In the genomic region with DNA sequence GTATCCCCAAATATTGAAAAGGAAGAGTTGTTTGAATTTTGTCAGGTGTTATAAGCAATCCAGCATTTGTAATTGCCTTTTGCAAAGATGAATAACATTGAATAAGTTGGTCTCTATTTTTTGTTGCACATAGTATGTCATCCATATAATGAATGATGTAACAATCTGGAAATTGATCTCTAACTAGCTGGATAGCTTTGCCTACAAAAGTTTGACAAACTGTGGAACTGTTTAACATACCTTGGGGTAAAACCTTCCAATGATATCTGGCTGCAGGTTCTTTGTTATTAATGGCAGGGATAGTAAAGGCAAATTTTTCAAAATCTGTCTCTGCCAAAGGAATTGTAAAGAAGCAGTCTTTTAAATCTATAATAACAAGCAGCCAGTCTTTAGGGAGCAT, we compare ENCODE assay signal across 32 cellular contexts.
"Had no signal": no experiment of that assay in that cellular context is flagged by ENCODE, and none has a peak within 500 bp of the region (broad histone marks: within the 10 kb centered on the region; RNA-seq: fewer than 3 reads in every experiment).

No MANE protein-coding gene starts in this region.

- H3K4me2 ChIP-seq: PC-9 had no signal

- H2AFZ ChIP-seq: PC-9 had no signal

- H3K27me3 ChIP-seq: brain microvascular endothelial cell had no signal

- H3K9me3 Mint-ChIP-seq: activated naive CD8-positive, alpha-beta T cell treated with anti-CD3 and anti-CD28 coated beads for 36 hours; IgD-negative memory B cell had no signal

- H3K27ac Mint-ChIP-seq: activated CD4-positive, alpha-beta memory T cell treated with anti-CD3 and anti-CD28 coated beads, Interleukin-2, amount 10 ng/mL, durations not matched to agents 7 days and 5 days; activated CD8-positive, alpha-beta memory T cell treated with anti-CD3 and anti-CD28 coated beads, Interleukin-2, amount 10 ng/mL, durations not matched to agents 7 days and 5 days; activated naive CD8-positive, alpha-beta T cell treated with anti-CD3 and anti-CD28 coated beads for 36 hours; IgD-negative memory B cell; T-helper 1 cell treated with Interleukin-12 subunit alpha and Interleukin-12 subunit beta and Interleukin-4 antibody, amounts not matched to agents 30 μg/mL and 1 μg/mL, for 36 hours; T-helper 2 cell treated with Interferon-gamma antibody and Interleukin-4, amounts not matched to agents 5 μg/mL and 100 μg/mL, for 36 hours; WTC11 had no signal

- H3K4me3 Mint-ChIP-seq: activated CD4-positive, alpha-beta memory T cell treated with anti-CD3 and anti-CD28 coated beads, Interleukin-2, amount 10 ng/mL, durations not matched to agents 7 days and 5 days; activated CD8-positive, alpha-beta memory T cell treated with anti-CD3 and anti-CD28 coated beads, Interleukin-2, amount 10 ng/mL, durations not matched to agents 7 days and 5 days; activated naive CD8-positive, alpha-beta T cell treated with anti-CD3 and anti-CD28 coated beads for 36 hours; IgD-negative memory B cell; T-helper 1 cell treated with Interleukin-12 subunit alpha and Interleukin-12 subunit beta and Interleukin-4 antibody, amounts not matched to agents 30 μg/mL and 1 μg/mL, for 36 hours; T-helper 2 cell treated with Interferon-gamma antibody and Interleukin-4, amounts not matched to agents 5 μg/mL and 100 μg/mL, for 36 hours; WTC11 had no signal

- DNase-seq: activated CD4-positive, alpha-beta memory T cell treated with anti-CD3 and anti-CD28 coated beads, Interleukin-2, amount 10 ng/mL, durations not matched to agents 7 days and 5 days; activated CD4-positive, alpha-beta T cell treated with anti-CD3 and anti-CD28 coated beads for 48 hours; activated CD8-positive, alpha-beta memory T cell treated with anti-CD3 and anti-CD28 coated beads for 24 hours; activated CD8-positive, alpha-beta memory T cell treated with anti-CD3 and anti-CD28 coated beads, Interleukin-2, amount 10 ng/mL, durations not matched to agents 7 days and 5 days; activated CD8-positive, alpha-beta memory T cell treated with anti-CD3 and anti-CD28 coated beads, Interleukin-2, amount 50 U/mL, for 48 hours; activated effector memory CD4-positive, alpha-beta T cell treated with anti-CD3 and anti-CD28 coated beads, Interleukin-2, amount 50 U/mL, for 16 hours; activated naive CD4-positive, alpha-beta T cell; activated naive CD4-positive, alpha-beta T cell treated with anti-CD3 and anti-CD28 coated beads, Interleukin-2, amount 50 U/mL, for 16 hours; activated naive CD8-positive, alpha-beta T cell treated with anti-CD3 and anti-CD28 coated beads for 36 hours; amniotic stem cell; aorta; brain microvascular endothelial cell; central memory CD4-positive, alpha-beta T cell; KG1; NCI-H1092 treated with DMSO at 0.1 percent for 48 hours; NCI-H1417; NCI-H146; NCI-H187; NCI-H2029 treated with DMSO at 0.1 percent for 48 hours; NCI-H2107; NCI-H2171; NCI-H510A; NCI-H526; NCI-H748 treated with DMSO at 0.1 percent for 48 hours; PC-9; Right ventricle myocardium superior had no signal

- ATAC-seq: activated CD4-positive, CD25-positive, alpha-beta regulatory T cell treated with anti-CD3 and anti-CD28 coated beads, Interleukin-2, amount 50 U/mL, for 24 hours; activated CD8-positive, alpha-beta memory T cell treated with anti-CD3 and anti-CD28 coated beads, Interleukin-2, amount 10 ng/mL, durations not matched to agents 7 days and 5 days; WTC11 had no signal

- H3K27ac ChIP-seq: brain microvascular endothelial cell, PC-9, RWPE1 had no signal

- H3K4me3 ChIP-seq: PC-9 had no signal

- H3K27me3 Mint-ChIP-seq: activated CD4-positive, alpha-beta memory T cell treated with anti-CD3 and anti-CD28 coated beads, Interleukin-2, amount 10 ng/mL, durations not matched to agents 7 days and 5 days; activated CD8-positive, alpha-beta memory T cell treated with anti-CD3 and anti-CD28 coated beads, Interleukin-2, amount 10 ng/mL, durations not matched to agents 7 days and 5 days; activated naive CD8-positive, alpha-beta T cell treated with anti-CD3 and anti-CD28 coated beads for 36 hours; IgD-negative memory B cell had no signal
